Comparison of ENCODE assay signal across 8 cellular contexts in the genomic region with DNA sequence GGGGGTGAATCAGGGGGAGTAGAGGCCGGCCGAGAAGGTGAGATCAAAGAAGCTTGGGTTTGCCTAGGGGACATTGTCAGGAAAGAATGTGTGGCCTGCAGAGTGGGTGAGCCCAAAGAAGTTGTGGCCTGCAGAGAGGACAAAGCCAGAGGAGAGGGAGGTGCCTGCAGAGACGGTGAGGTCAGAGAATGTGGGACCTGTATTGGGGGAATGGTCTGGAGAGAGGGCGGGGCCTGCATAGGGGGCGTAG. TPM values are rescaled to one million over a fixed set of nuclear protein-coding genes. Genes with fewer than 3 reads are reported as not detected.
DNase-seq lines count a peak whose midpoint lies in the region; ATAC-seq, FAIRE-seq and TF ChIP-seq lines count a peak whose summit lies in the region.

No MANE protein-coding gene starts in this region.

- no peaks in the 10 kb centered on the region for H3K36me3 Mint-ChIP-seq in osteocyte (ENCODE audit: unreplicated experiment)

- H3K9me2 ChIP-seq in OCI-LY7 (ENCODE audit: insufficient read depth, low read length): no peaks in the 10 kb centered on the region

- POLR2A ChIA-PET in OCI-LY7 (lab: Charles Lee): no interaction called here

- BruUV-seq in OCI-LY7 (replicated peaks; lab: Mats Ljungman, UMichigan): no TSS peak

- H4K20me1 ChIP-seq in OCI-LY7 (ENCODE audit: insufficient read depth, low read length): no peaks in the 10 kb centered on the region

- FAIRE-seq in H54 (lab: Jason Lieb, UNC): peak; percentile 60

- ATAC-seq in GM19463 (IDR thresholded peaks at IDR 0.05; ENCODE audit: unreplicated experiment): no peak

- WGBS in ectodermal cell, 2 experiments: 22 to 25% methylated on average over 5 of the region's 5 CpGs
- WGBS in tibial nerve, 2 donors: 33% methylated on average over 5 of the region's 5 CpGs

- peaks cover 40% of the 10 kb centered on the region for H3K4me1 ChIP-seq in OCI-LY7 (ENCODE audit: insufficient read depth, low read length, poor library complexity, severe bottlenecking)
- H3K4me1 ChIP-seq in ectodermal cell (ENCODE audit: control insufficient read depth, insufficient read depth, low read length): peaks cover 11% of the 10 kb centered on the region
- H3K4me1 ChIP-seq in tibial nerve: peaks cover 0 to 61% (median 22%) of the 10 kb centered on the region in 4 donors

- H3K9me3 ChIP-seq in OCI-LY7 (ENCODE audit: low read length) (no peaks in the 10 kb centered on the region), ectodermal cell (ENCODE audit: control insufficient read depth, low read length) (no peaks in the 10 kb centered on the region), tibial nerve (no peaks in the 10 kb centered on the region)

- TF ChIP-seq EP300 in tibial nerve (IDR thresholded peaks at IDR 0.05): no peak

- H3K4me3 Mint-ChIP-seq in osteocyte (ENCODE audit: unreplicated experiment): peak overlapping the region; percentile 78

- H3K79me2 ChIP-seq in OCI-LY7 (ENCODE audit: insufficient read depth, low read depth, low read length): no peaks in the 10 kb centered on the region

- intact Hi-C loops in OCI-LY7 (cut with micrococcal nuclease; ENCODE audit: unreplicated experiment): loop anchor here (2.0 kb wide), 1 partner anchor 50 kb away; the partner anchor contains the start of gene SNAPC2

- H3K4me1 Mint-ChIP-seq in osteocyte (ENCODE audit: unreplicated experiment): peaks cover 28% of the 10 kb centered on the region

- H3K4me3 ChIP-seq in OCI-LY7 (ENCODE audit: low read depth, low read length, poor library complexity, severe bottlenecking) (peak overlapping the region; percentile 4), ectodermal cell (ENCODE audit: insufficient read depth, low read depth, low read length) (no peak overlapping the region), tibial nerve (peak overlapping the region in 1 of 4 donors; percentile 30)

- H3K27me3 ChIP-seq in ectodermal cell (ENCODE audit: control insufficient read depth, insufficient read depth, low read length, poor library complexity, severe bottlenecking) (peaks cover 22% of the 10 kb centered on the region), tibial nerve (peaks cover 0 to 68% of the 10 kb centered on the region in 2 donors)

- H3K9me3 Mint-ChIP-seq in osteocyte (ENCODE audit: unreplicated experiment): no peaks in the 10 kb centered on the region

- H3K36me3 ChIP-seq in OCI-LY7 (ENCODE audit: insufficient read depth, low read length) (no peaks in the 10 kb centered on the region), ectodermal cell (ENCODE audit: control insufficient read depth, insufficient read depth, low read length) (no peaks in the 10 kb centered on the region), tibial nerve (no peaks in the 10 kb centered on the region)

- H3K27ac ChIP-seq in OCI-LY7 (ENCODE audit: low read depth, low read length, poor library complexity, severe bottlenecking) (peak overlapping the region; percentile 39), ectodermal cell (ENCODE audit: insufficient read depth, low read depth, low read length, poor library complexity, severe bottlenecking) (peak overlapping the region; percentile 99), tibial nerve (no peak overlapping the region), caudate nucleus (ENCODE audit: low read depth, low read length) (no peak overlapping the region)

- DNase-seq in H54 (ENCODE audit: insufficient read length, low spot score) (no peak), OCI-LY7 (ENCODE audit: low spot score) (peak; percentile 67), osteocyte (ENCODE audit: extremely low spot score, unreplicated experiment) (no peak), NCI-H2196 treated with DMSO at 0.1 percent for 48 hours (lab: John Stamatoyannopoulos, UW; ENCODE audit: unreplicated experiment) (no peak), tibial nerve (ENCODE audit: low spot score in 2 of 2) (no peak), caudate nucleus (lab: John Stamatoyannopoulos, UW) (no peak)

- peak overlapping the region; percentile 39 for H3K4me2 ChIP-seq in OCI-LY7 (ENCODE audit: low read length)

- peak overlapping the region; percentile 19; the same call in 1 of the 2 replicates for H2AFZ ChIP-seq in OCI-LY7 (ENCODE audit: low read length)

- TF ChIP-seq POLR2A in H54 (IDR thresholded peaks at IDR 0.05; ENCODE audit: low read depth, low read length): no peak
- no peak for TF ChIP-seq POLR2A in tibial nerve (IDR thresholded peaks at IDR 0.05)

- CTCF ChIA-PET in OCI-LY7 (lab: Charles Lee; ENCODE audit: unreplicated experiment): interaction anchor here (0.6 kb wide), 1 partner anchor 50 kb away, joined by 3 read pairs; no protein-coding TSS in a partner anchor

- TF ChIP-seq CTCF in OCI-LY7 (conservative IDR thresholded peaks at IDR 0.05; ENCODE audit: low read length): no peak
- TF ChIP-seq CTCF in osteocyte (IDR thresholded peaks at IDR 0.05): no peak
- TF ChIP-seq CTCF in tibial nerve (IDR thresholded peaks at IDR 0.05): no peak

- peaks cover 32% of the 10 kb centered on the region for H3K27me3 Mint-ChIP-seq in osteocyte (ENCODE audit: unreplicated experiment)

- H3K27ac Mint-ChIP-seq in osteocyte (ENCODE audit: unreplicated experiment): peak overlapping the region; percentile 85

RNA-seq across cellular contexts. Expression of gene PRR36, which starts 3.0 kb away (rescaled TPM):
- total RNA-seq in OCI-LY7 (2014; rRNA removed; shearing (Covaris generic)): not detected in 2 replicates
- total RNA-seq in OCI-LY7 (2022) (0.17 TPM in 1 of 2 replicates, not detected in the other), osteocyte (0.24 and 0.51 TPM in 2 replicates), tibial nerve (1 to 10 TPM in 1 of 4 donors, not detected in 3; 2.5 TPM)
- 32.8 TPM for polyA plus RNA-seq in ectodermal cell (2013, experiment 1 of 4)
- polyA plus RNA-seq in ectodermal cell (2013, experiment 2 of 4): 26.5 TPM
- 27.7 TPM for polyA plus RNA-seq in ectodermal cell (2013, experiment 3 of 4)
- polyA plus RNA-seq in ectodermal cell (2013, experiment 4 of 4): 30.1 TPM

RNA-seq across cellular contexts. Expression of gene LRRC8E, which starts 17.1 kb away (rescaled TPM):
- total RNA-seq in OCI-LY7 (2014; rRNA removed; shearing (Covaris generic)): 0.08 TPM in 1 of 2 replicates, not detected in the other
- not detected in 2 replicates for total RNA-seq in OCI-LY7 (2022)
- polyA plus RNA-seq in ectodermal cell (2013, experiment 1 of 4): 0.31 TPM
- 0.21 TPM for polyA plus RNA-seq in ectodermal cell (2013, experiment 2 of 4)
- 0.37 TPM for polyA plus RNA-seq in ectodermal cell (2013, experiment 3 of 4)
- polyA plus RNA-seq in ectodermal cell (2013, experiment 4 of 4): 0.16 TPM
- 3.3 and 3.5 TPM in 2 replicates for total RNA-seq in osteocyte
- total RNA-seq in tibial nerve: 1 to 10 TPM in 1 of 4 donors, under 1 TPM in 1, not detected in 2; 0.59 to 1.2 TPM

RNA-seq across cellular contexts. Expression of gene MAP2K7, which starts 32.5 kb away (rescaled TPM):
- 19.4 and 23.2 TPM in 2 replicates for total RNA-seq in OCI-LY7 (2014; rRNA removed; shearing (Covaris generic))
- total RNA-seq in OCI-LY7 (2022) (44.5 and 48.1 TPM in 2 replicates), osteocyte (34.4 and 42.1 TPM in 2 replicates), tibial nerve (10 to 100 TPM; 11.1 to 31.2 (median 20.9) TPM)
- 46.1 TPM for polyA plus RNA-seq in ectodermal cell (2013, experiment 1 of 4)
- polyA plus RNA-seq in ectodermal cell (2013, experiment 2 of 4): 46.7 TPM
- polyA plus RNA-seq in ectodermal cell (2013, experiment 3 of 4): 33.4 TPM
- polyA plus RNA-seq in ectodermal cell (2013, experiment 4 of 4): 36.9 TPM

RNA-seq across cellular contexts. Expression of gene EVI5L, which starts 41.2 kb away (rescaled TPM):
- 2.7 and 7.4 TPM in 2 replicates for total RNA-seq in OCI-LY7 (2014; rRNA removed; shearing (Covaris generic))
- total RNA-seq in OCI-LY7 (2022) (5.5 and 5.9 TPM in 2 replicates), osteocyte (27.3 and 27.6 TPM in 2 replicates), tibial nerve (10 to 100 TPM; 14.4 to 30.3 (median 17.7) TPM)
- polyA plus RNA-seq in ectodermal cell (2013, experiment 1 of 4): 13.6 TPM
- polyA plus RNA-seq in ectodermal cell (2013, experiment 2 of 4): 15.8 TPM
- polyA plus RNA-seq in ectodermal cell (2013, experiment 3 of 4): 11.1 TPM
- polyA plus RNA-seq in ectodermal cell (2013, experiment 4 of 4): 11.9 TPM

RNA-seq across cellular contexts. Expression of gene TGFBR3L, which starts 43.4 kb away (rescaled TPM):
- 0.13 TPM in 1 of 2 replicates, not detected in the other for total RNA-seq in OCI-LY7 (2014; rRNA removed; shearing (Covaris generic))
- 0.61 and 0.74 TPM in 2 replicates for total RNA-seq in OCI-LY7 (2022)
- polyA plus RNA-seq in ectodermal cell (2013, experiment 1 of 4): 0.80 TPM
- not detected for polyA plus RNA-seq in ectodermal cell (2013, experiment 2 of 4)
- polyA plus RNA-seq in ectodermal cell (2013, experiment 3 of 4): 1.2 TPM
- polyA plus RNA-seq in ectodermal cell (2013, experiment 4 of 4): 1.4 TPM
- 2.3 and 2.6 TPM in 2 replicates for total RNA-seq in osteocyte
- not detected for total RNA-seq in tibial nerve

Comparison
In these comparisons a context has a peak if more than half of its experiments do, and no peak if none do; other contexts are left out.
1. H3K27ac ChIP-seq: peak in OCI-LY7 (single experiment) and ectodermal cell (single experiment); none in tibial nerve (0 of 4) and caudate nucleus (single experiment).